In genomic region chr6:111072801-111073360, GRCh38 we compare ENCODE assay signal across 29 cellular contexts. TPM values are rescaled to one million over a fixed set of nuclear protein-coding genes. Genes with fewer than 3 reads are reported as not detected.
"Had no signal": no experiment of that assay in that cellular context is flagged by ENCODE, and none has a peak within 500 bp of the region (broad histone marks: within the 10 kb centered on the region; RNA-seq: fewer than 3 reads in every experiment).

No MANE protein-coding gene starts in this region.

- H3K4me1 ChIP-seq: colonic mucosa, esophagus squamous epithelium, left lung, lower lobe of right lung had no signal

- FAIRE-seq: endometrium, islet of Langerhans, keratinocyte had no signal

- H3K9me3 Mint-ChIP-seq: dendritic cell treated with granulocyte-macrophage colony-stimulating factor and Interleukin-4, amounts not matched to agents 40 ng/mL and 50 ng/mL, for 4 days; effector memory CD8-positive, alpha-beta T cell; endodermal cell; mesothelial cell of epicardium had no signal

- H3K27ac ChIP-seq: colonic mucosa, epithelial cell of prostate, esophagus squamous epithelium, heart right ventricle, left lung, lower lobe of right lung had no signal

- H3K9me3 ChIP-seq: colonic mucosa, esophagus squamous epithelium, gastrocnemius medialis, heart right ventricle, left lung, lower lobe of right lung, mucosa of descending colon had no signal

- H3K4me3 Mint-ChIP-seq: dendritic cell treated with granulocyte-macrophage colony-stimulating factor and Interleukin-4, amounts not matched to agents 40 ng/mL and 50 ng/mL, for 4 days; effector memory CD8-positive, alpha-beta T cell; endodermal cell; mesothelial cell of epicardium had no signal

- ATAC-seq: effector memory CD8-positive, alpha-beta T cell; esophagus mucosa; gastrocnemius medialis; heart right ventricle; left cardiac atrium; left lung; left ventricle myocardium superior; lower lobe of right lung; mucosa of descending colon had no signal

- H3K36me3 ChIP-seq: colonic mucosa, esophagus squamous epithelium, gastrocnemius medialis, heart right ventricle, left lung, lower lobe of right lung had no signal

- H3K4me3 ChIP-seq: colonic mucosa, esophagus squamous epithelium, gastrocnemius medialis, heart right ventricle, left lung, lower lobe of right lung, mucosa of descending colon had no signal

- H3K27ac Mint-ChIP-seq: dendritic cell treated with granulocyte-macrophage colony-stimulating factor and Interleukin-4, amounts not matched to agents 40 ng/mL and 50 ng/mL, for 4 days; effector memory CD8-positive, alpha-beta T cell; endodermal cell; mesothelial cell of epicardium had no signal

- DNase-seq: colonic mucosa; cortex of kidney; effector CD8-positive, alpha-beta T cell; effector memory CD8-positive, alpha-beta T cell; endodermal cell; erythroblast; esophagus squamous epithelium; foreskin fibroblast; foreskin melanocyte; gastrocnemius medialis; glutamatergic neuron; head of caudate nucleus; heart right ventricle; hippocampal formation; left cardiac atrium; left lung; left ventricle myocardium superior; lower lobe of right lung; mesenchymal stem cell; mucosa of descending colon had no signal

- H3K27me3 ChIP-seq: colonic mucosa, gastrocnemius medialis, left lung had no signal

RNA-seq across cellular contexts. Expression of gene SLC16A10, which starts 14.4 kb away (rescaled TPM):
- total RNA-seq: dermis microvascular lymphatic vessel endothelial cell, glomerular endothelial cell had no signal
- polyA plus RNA-seq: keratinocyte had no signal
